Comparison of ENCODE assay signal across 8 cellular contexts in genomic region chr12:122834921-122835692, GRCh38. TPM values are rescaled to one million over a fixed set of nuclear protein-coding genes. Genes with fewer than 3 reads are reported as not detected.
DNase-seq lines count a peak whose midpoint lies in the region; ATAC-seq, FAIRE-seq and TF ChIP-seq lines count a peak whose summit lies in the region.

A gene with protein sequence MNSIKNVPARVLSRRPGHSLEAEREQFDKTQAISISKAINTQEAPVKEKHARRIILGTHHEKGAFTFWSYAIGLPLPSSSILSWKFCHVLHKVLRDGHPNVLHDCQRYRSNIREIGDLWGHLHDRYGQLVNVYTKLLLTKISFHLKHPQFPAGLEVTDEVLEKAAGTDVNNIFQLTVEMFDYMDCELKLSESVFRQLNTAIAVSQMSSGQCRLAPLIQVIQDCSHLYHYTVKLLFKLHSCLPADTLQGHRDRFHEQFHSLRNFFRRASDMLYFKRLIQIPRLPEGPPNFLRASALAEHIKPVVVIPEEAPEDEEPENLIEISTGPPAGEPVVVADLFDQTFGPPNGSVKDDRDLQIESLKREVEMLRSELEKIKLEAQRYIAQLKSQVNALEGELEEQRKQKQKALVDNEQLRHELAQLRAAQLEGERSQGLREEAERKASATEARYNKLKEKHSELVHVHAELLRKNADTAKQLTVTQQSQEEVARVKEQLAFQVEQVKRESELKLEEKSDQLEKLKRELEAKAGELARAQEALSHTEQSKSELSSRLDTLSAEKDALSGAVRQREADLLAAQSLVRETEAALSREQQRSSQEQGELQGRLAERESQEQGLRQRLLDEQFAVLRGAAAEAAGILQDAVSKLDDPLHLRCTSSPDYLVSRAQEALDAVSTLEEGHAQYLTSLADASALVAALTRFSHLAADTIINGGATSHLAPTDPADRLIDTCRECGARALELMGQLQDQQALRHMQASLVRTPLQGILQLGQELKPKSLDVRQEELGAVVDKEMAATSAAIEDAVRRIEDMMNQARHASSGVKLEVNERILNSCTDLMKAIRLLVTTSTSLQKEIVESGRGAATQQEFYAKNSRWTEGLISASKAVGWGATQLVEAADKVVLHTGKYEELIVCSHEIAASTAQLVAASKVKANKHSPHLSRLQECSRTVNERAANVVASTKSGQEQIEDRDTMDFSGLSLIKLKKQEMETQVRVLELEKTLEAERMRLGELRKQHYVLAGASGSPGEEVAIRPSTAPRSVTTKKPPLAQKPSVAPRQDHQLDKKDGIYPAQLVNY (plus strand): TSS chr12:122835457. CDS start chr12:122835551, 94 bp downstream.

- peak within 1 kb of the TSS; percentile 87 for H2AFZ ChIP-seq in endothelial cell of umbilical vein (ENCODE audit: low read depth, low read length)

- H3K9me3 Mint-ChIP-seq in stimulated activated effector memory CD8-positive, alpha-beta T cell treated with anti-CD3 and anti-CD28 coated beads, Interleukin-12 subunit alpha, Interleukin-12 subunit beta, amount 100 ng/mL, for 72 hours, result no peaks in the 10 kb centered on the region

- H3K4me1 Mint-ChIP-seq in stimulated activated effector memory CD8-positive, alpha-beta T cell treated with anti-CD3 and anti-CD28 coated beads, Interleukin-12 subunit alpha, Interleukin-12 subunit beta, amount 100 ng/mL, for 72 hours, result peaks cover 46% of the 10 kb centered on the region

- H3K9me1 ChIP-seq in endothelial cell of umbilical vein (replicated peaks; ENCODE audit: control insufficient read depth, extremely low read depth, insufficient read depth, low read length), result no peaks in the 10 kb centered on the region

- H3K79me2 ChIP-seq in endothelial cell of umbilical vein (ENCODE audit: control insufficient read depth, insufficient read depth, low read length), result peaks cover 41% of the 10 kb centered on the region

- POLR2A ChIA-PET in endothelial cell of umbilical vein (lab: Charles Lee), result interaction anchor here (0.9 kb wide), 1 partner anchor 17 kb away, joined by 3 read pairs; no protein-coding TSS in a partner anchor

- H3K9ac ChIP-seq in endothelial cell of umbilical vein (replicated peaks; ENCODE audit: extremely low read depth, insufficient read depth, low read length), result peak within 1 kb of the TSS; percentile 73
- H3K9ac ChIP-seq in muscle layer of colon (ENCODE audit: low read length), result peak within 1 kb of the TSS; percentile 13

- H3K27ac ChIP-seq in endothelial cell of umbilical vein (ENCODE audit: insufficient read depth, low read depth, low read length) (peak within 1 kb of the TSS; percentile 58), muscle layer of colon (ENCODE audit: low read depth, low read length) (no peak within 1 kb of the TSS)

- H3K4me2 ChIP-seq in endothelial cell of umbilical vein (ENCODE audit: insufficient read depth, low read length), result peak within 1 kb of the TSS; percentile 87

- DNase-seq in DMS79 (lab: John Stamatoyannopoulos, UW), result peak; percentile 70
- DNase-seq in DMS79 treated with DMSO at 0.1 percent for 48 hours (lab: John Stamatoyannopoulos, UW), result no peak
- DNase-seq in M059J (ENCODE audit: low read depth), result peak; percentile 14
- peak; percentile 85 for DNase-seq in activated CD8-positive, alpha-beta memory T cell treated with anti-CD3 and anti-CD28 coated beads, Interleukin-2, amount 50 U/mL, for 48 hours
- peak; percentile 34 for DNase-seq in endothelial cell of umbilical vein (ENCODE audit: low read depth, low spot score)
- peak; percentile 54 to 75 for DNase-seq in stimulated activated effector memory CD8-positive, alpha-beta T cell treated with anti-CD3 and anti-CD28 coated beads, Interleukin-12 subunit alpha, Interleukin-12 subunit beta, amount 100 ng/mL, for 72 hours (ENCODE audit: low spot score in 2 of 2)

- dilution Hi-C loops in endothelial cell of umbilical vein (cut with MboI; ENCODE audit: extremely low pct_ligation_motif_present, low sequenced_read_pairs), result no loop called here

- H3K27me3 ChIP-seq in endothelial cell of umbilical vein (ENCODE audit: control insufficient read depth in 2 of 2, insufficient read depth in 2 of 2, low read length in 2 of 2) (no peaks in the 10 kb centered on the region), muscle layer of colon (ENCODE audit: control insufficient read depth in 1 of 2, insufficient read depth in 2 of 2, low read length in 2 of 2) (peaks cover 0 to 9% of the 10 kb centered on the region in 2 donors)

- H3K36me3 ChIP-seq in endothelial cell of umbilical vein (ENCODE audit: control insufficient read depth in 2 of 2, extremely low read depth in 1 of 2, insufficient read depth in 2 of 2, low read length in 2 of 2) (peaks cover 2 to 8% of the 10 kb centered on the region in 2 experiments), muscle layer of colon (ENCODE audit: insufficient read depth, low read length) (no peaks in the 10 kb centered on the region)

- H3K4me1 ChIP-seq in endothelial cell of umbilical vein (ENCODE audit: control insufficient read depth, extremely low read depth, insufficient read depth, low read length), result peaks cover 24% of the 10 kb centered on the region
- H3K4me1 ChIP-seq in muscle layer of colon (ENCODE audit: insufficient read depth, low read length), result peaks cover 8% of the 10 kb centered on the region

- peak; percentile 66 for ATAC-seq in stimulated activated effector memory CD8-positive, alpha-beta T cell treated with anti-CD3 and anti-CD28 coated beads, Interleukin-12 subunit alpha, Interleukin-12 subunit beta, amount 100 ng/mL, for 72 hours
- ATAC-seq in GM21423 (IDR thresholded peaks at IDR 0.05; ENCODE audit: unreplicated experiment), result no peak

- H3K36me3 Mint-ChIP-seq in stimulated activated effector memory CD8-positive, alpha-beta T cell treated with anti-CD3 and anti-CD28 coated beads, Interleukin-12 subunit alpha, Interleukin-12 subunit beta, amount 100 ng/mL, for 72 hours, result peaks cover 8% of the 10 kb centered on the region

- intact Hi-C loops in endothelial cell of umbilical vein (cut with micrococcal nuclease), result loop anchor here (1.0 to 5.0 kb wide), 2 partner anchors 38 to 60 kb away; no protein-coding TSS in a partner anchor

- H3K4me3 Mint-ChIP-seq in stimulated activated effector memory CD8-positive, alpha-beta T cell treated with anti-CD3 and anti-CD28 coated beads, Interleukin-12 subunit alpha, Interleukin-12 subunit beta, amount 100 ng/mL, for 72 hours, result peak within 1 kb of the TSS; percentile 98

- peak within 1 kb of the TSS; percentile 72 to 91 (median 83) for H3K4me3 ChIP-seq in endothelial cell of umbilical vein (replicated peaks in 1 of 3; ENCODE audit: insufficient read depth in 1 of 3, low read depth in 1 of 3, low read length in 3 of 3)
- H3K4me3 ChIP-seq in muscle layer of colon (ENCODE audit: low read depth in 1 of 2, low read length in 2 of 2), result peak within 1 kb of the TSS; percentile 14 to 66

- BruUV-seq in endothelial cell of umbilical vein (replicated peaks; lab: Mats Ljungman, UMichigan), result no TSS peak

- CTCF ChIA-PET in endothelial cell of umbilical vein (lab: Charles Lee), result interaction anchor here (0.6 to 3.6 kb wide), 16 partner anchors 8 to 117 kb away, joined by 3 to 36 read pairs (median 4); no protein-coding TSS in a partner anchor

- peak; percentile 54 for FAIRE-seq in endothelial cell of umbilical vein (lab: Jason Lieb, UNC)

- no peaks in the 10 kb centered on the region for H3K9me3 ChIP-seq in endothelial cell of umbilical vein (replicated peaks; ENCODE audit: control insufficient read depth, insufficient read depth, low read length)
- H3K9me3 ChIP-seq in muscle layer of colon (ENCODE audit: low read length), result no peaks in the 10 kb centered on the region

- H3K27ac Mint-ChIP-seq in stimulated activated effector memory CD8-positive, alpha-beta T cell treated with anti-CD3 and anti-CD28 coated beads, Interleukin-12 subunit alpha, Interleukin-12 subunit beta, amount 100 ng/mL, for 72 hours, result peak within 1 kb of the TSS; percentile 95

- TF ChIP-seq POLR2A in endothelial cell of umbilical vein (IDR thresholded peaks at IDR 0.05; ENCODE audit: low read depth, low read length), result peak; percentile 33

- no peak for TF ChIP-seq CTCF in endothelial cell of umbilical vein (IDR thresholded peaks at IDR 0.05; ENCODE audit: extremely low read depth in 1 of 2, insufficient read depth in 1 of 2, low read depth in 1 of 2, low read length in 2 of 2)

- peaks cover 3% of the 10 kb centered on the region for H4K20me1 ChIP-seq in endothelial cell of umbilical vein (replicated peaks; ENCODE audit: control insufficient read depth, extremely low read depth, insufficient read depth, low read length)

TF ChIP-seq in endothelial cell of umbilical vein, 7 proteins besides CTCF, POLR2A, EP300 and RAD21:
- peak; percentile 63 for TF ChIP-seq POLR2AphosphoS5 (IDR thresholded peaks at IDR 0.05; ENCODE audit: insufficient read depth, low read depth, low read length)
- TF ChIP-seq MAX (IDR thresholded peaks at IDR 0.05; ENCODE audit: insufficient read depth, insufficient read length), result no peak
TF ChIP-seq in endothelial cell of umbilical vein: peak in this region for 1.

RNA-seq across cellular contexts. Expression of the gene that starts here (rescaled TPM):
- total RNA-seq in M059J (2014; rRNA removed; shearing (Covaris generic)), result 18.3 and 23.5 TPM in 2 replicates
- 122 and 136 TPM in 2 replicates for total RNA-seq in endothelial cell of umbilical vein
- 110 and 111 TPM in 2 replicates for polyA plus RNA-seq in endothelial cell of umbilical vein
- 44.3 and 60.5 TPM in 2 replicates for polyA plus RNA-seq in endothelial cell of umbilical vein (2011; cell fraction: cytosol; rRNA removed)
- 563 and 679 TPM in 2 replicates for polyA plus RNA-seq in endothelial cell of umbilical vein (2011; cell fraction: nucleus; rRNA removed)
- polyA plus RNA-seq in endothelial cell of umbilical vein (2012), result 54.9 and 77.2 TPM in 2 replicates
- 162 and 203 TPM in 2 replicates for polyA minus RNA-seq in endothelial cell of umbilical vein
- 11.3 TPM for polyA minus RNA-seq in endothelial cell of umbilical vein (2011; cell fraction: cytosol; rRNA and poly(A)+ RNA removed)
- 132 and 165 TPM in 2 replicates for polyA minus RNA-seq in endothelial cell of umbilical vein (2011; cell fraction: nucleus; rRNA and poly(A)+ RNA removed)
